8 cellular contexts compared by ENCODE assay signal in the genomic region with DNA sequence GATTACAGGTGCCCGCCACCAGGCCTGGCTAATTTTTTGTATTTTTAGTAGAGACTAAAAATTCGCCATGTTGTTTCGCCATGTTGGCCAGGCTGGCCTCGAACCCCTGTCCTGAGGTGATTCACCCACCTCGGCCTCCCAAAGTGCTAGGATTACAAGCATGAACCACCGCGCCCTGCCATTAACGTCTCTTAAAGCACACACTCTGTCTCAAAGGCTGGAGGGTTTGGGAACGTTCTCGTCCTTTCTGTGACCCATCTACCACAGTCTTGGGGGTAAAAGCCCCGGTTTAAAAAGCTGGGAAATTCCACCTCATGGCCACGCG. TPM values are rescaled to one million over a fixed set of nuclear protein-coding genes. Genes with fewer than 3 reads are reported as not detected.
DNase-seq lines count a peak whose midpoint lies in the region; ATAC-seq lines count a peak whose summit lies in the region.

No MANE protein-coding gene starts in this region.

- no peak overlapping the region for H3K27ac ChIP-seq in iPS-18a (ENCODE audit: low read length)

- H3K27me3 ChIP-seq in iPS-18a (ENCODE audit: control insufficient read depth, insufficient read depth, low read length) = no peaks in the 10 kb centered on the region

- no peaks in the 10 kb centered on the region for H3K9me3 Mint-ChIP-seq in activated T-helper 2 cell treated with anti-CD3 and anti-CD28 coated beads, Interferon-gamma antibody, Interleukin-2, Interleukin-4, amounts not matched to agents 10 μg/mL and 5 μg/mL and 100 μg/mL, durations not matched to agents 14 hours and 24 hours and 36 hours
- no peaks in the 10 kb centered on the region for H3K9me3 Mint-ChIP-seq in stimulated activated effector memory CD8-positive, alpha-beta T cell treated with anti-CD3 and anti-CD28 coated beads, Interleukin-12 subunit alpha, Interleukin-12 subunit beta, amount 100 ng/mL, for 72 hours

- DNase-seq in activated T-helper 2 cell treated with anti-CD3 and anti-CD28 coated beads, Interferon-gamma antibody, Interleukin-2, Interleukin-4, amounts not matched to agents 10 μg/mL and 5 μg/mL and 100 μg/mL, durations not matched to agents 14 hours and 24 hours and 36 hours (ENCODE audit: low spot score) = no peak
- no peak for DNase-seq in stimulated activated effector memory CD8-positive, alpha-beta T cell treated with anti-CD3 and anti-CD28 coated beads, Interleukin-12 subunit alpha, Interleukin-12 subunit beta, amount 100 ng/mL, for 72 hours (ENCODE audit: low spot score in 2 of 2)
- DNase-seq in A172 (ENCODE audit: low spot score) (no peak), NCI-H1092 (lab: John Stamatoyannopoulos, UW) (no peak), NCI-H146 treated with DMSO at 0.1 percent for 48 hours (lab: John Stamatoyannopoulos, UW; ENCODE audit: unreplicated experiment) (no peak)

- H3K4me3 ChIP-seq in iPS-18a (ENCODE audit: low read length) = peak overlapping the region; percentile 2

- H3K27ac Mint-ChIP-seq in activated T-helper 2 cell treated with anti-CD3 and anti-CD28 coated beads, Interferon-gamma antibody, Interleukin-2, Interleukin-4, amounts not matched to agents 10 μg/mL and 5 μg/mL and 100 μg/mL, durations not matched to agents 14 hours and 24 hours and 36 hours = peak overlapping the region; percentile 46
- peak overlapping the region; percentile 70 for H3K27ac Mint-ChIP-seq in stimulated activated effector memory CD8-positive, alpha-beta T cell treated with anti-CD3 and anti-CD28 coated beads, Interleukin-12 subunit alpha, Interleukin-12 subunit beta, amount 100 ng/mL, for 72 hours

- peak overlapping the region; percentile 30 for H3K9ac ChIP-seq in iPS-18a (ENCODE audit: low read length)

- peak; percentile 11 for ATAC-seq in HG02970 (IDR thresholded peaks at IDR 0.05; ENCODE audit: low FRiP score, unreplicated experiment)
- ATAC-seq in stimulated activated effector memory CD8-positive, alpha-beta T cell treated with anti-CD3 and anti-CD28 coated beads, Interleukin-12 subunit alpha, Interleukin-12 subunit beta, amount 100 ng/mL, for 72 hours = no peak
- no peak for ATAC-seq in GM21360 (IDR thresholded peaks at IDR 0.05; ENCODE audit: unreplicated experiment)

- no peaks in the 10 kb centered on the region for H3K9me3 ChIP-seq in iPS-18a (ENCODE audit: control insufficient read depth, low read depth, low read length)

- peaks cover 11% of the 10 kb centered on the region for H3K4me1 Mint-ChIP-seq in activated T-helper 2 cell treated with anti-CD3 and anti-CD28 coated beads, Interferon-gamma antibody, Interleukin-2, Interleukin-4, amounts not matched to agents 10 μg/mL and 5 μg/mL and 100 μg/mL, durations not matched to agents 14 hours and 24 hours and 36 hours (ENCODE audit: low read depth)
- peaks cover 17% of the 10 kb centered on the region for H3K4me1 Mint-ChIP-seq in stimulated activated effector memory CD8-positive, alpha-beta T cell treated with anti-CD3 and anti-CD28 coated beads, Interleukin-12 subunit alpha, Interleukin-12 subunit beta, amount 100 ng/mL, for 72 hours

- no peaks in the 10 kb centered on the region for H3K36me3 Mint-ChIP-seq in activated T-helper 2 cell treated with anti-CD3 and anti-CD28 coated beads, Interferon-gamma antibody, Interleukin-2, Interleukin-4, amounts not matched to agents 10 μg/mL and 5 μg/mL and 100 μg/mL, durations not matched to agents 14 hours and 24 hours and 36 hours (ENCODE audit: low read depth)
- H3K36me3 Mint-ChIP-seq in stimulated activated effector memory CD8-positive, alpha-beta T cell treated with anti-CD3 and anti-CD28 coated beads, Interleukin-12 subunit alpha, Interleukin-12 subunit beta, amount 100 ng/mL, for 72 hours = no peaks in the 10 kb centered on the region

- H3K36me3 ChIP-seq in iPS-18a (ENCODE audit: control insufficient read depth, low read depth, low read length) = no peaks in the 10 kb centered on the region

- peaks cover 31% of the 10 kb centered on the region for H3K4me1 ChIP-seq in iPS-18a (ENCODE audit: control insufficient read depth, low read depth, low read length)

- intact Hi-C loops in activated T-helper 2 cell treated with anti-CD3 and anti-CD28 coated beads, Interferon-gamma antibody, Interleukin-2, Interleukin-4, amounts not matched to agents 10 μg/mL and 5 μg/mL and 100 μg/mL, durations not matched to agents 14 hours and 24 hours and 36 hours (cut with micrococcal nuclease) = no loop called here

- peaks cover 13% of the 10 kb centered on the region for H3K27me3 Mint-ChIP-seq in activated T-helper 2 cell treated with anti-CD3 and anti-CD28 coated beads, Interferon-gamma antibody, Interleukin-2, Interleukin-4, amounts not matched to agents 10 μg/mL and 5 μg/mL and 100 μg/mL, durations not matched to agents 14 hours and 24 hours and 36 hours (ENCODE audit: low read depth)

- peak overlapping the region; percentile 64 for H3K4me3 Mint-ChIP-seq in activated T-helper 2 cell treated with anti-CD3 and anti-CD28 coated beads, Interferon-gamma antibody, Interleukin-2, Interleukin-4, amounts not matched to agents 10 μg/mL and 5 μg/mL and 100 μg/mL, durations not matched to agents 14 hours and 24 hours and 36 hours (ENCODE audit: low read depth)
- peak overlapping the region; percentile 71 for H3K4me3 Mint-ChIP-seq in stimulated activated effector memory CD8-positive, alpha-beta T cell treated with anti-CD3 and anti-CD28 coated beads, Interleukin-12 subunit alpha, Interleukin-12 subunit beta, amount 100 ng/mL, for 72 hours

RNA-seq across cellular contexts. Expression of a gene that starts 57.8 kb away (rescaled TPM):
- total RNA-seq in activated T-helper 2 cell treated with anti-CD3 and anti-CD28 coated beads, Interferon-gamma antibody, Interleukin-2, Interleukin-4, amounts not matched to agents 10 μg/mL and 5 μg/mL and 100 μg/mL, durations not matched to agents 14 hours and 24 hours and 36 hours = 65.6 and 66.3 TPM in 2 replicates
- 13.8 and 14.4 TPM in 2 replicates for total RNA-seq in A172 (2014; rRNA removed; shearing (Covaris generic))
